In genomic region chr6:16950825-16951495, GRCh38 we compare ENCODE assay signal across 17 cellular contexts.
DNase-seq lines count a peak whose midpoint lies in the region; ATAC-seq and TF ChIP-seq lines count a peak whose summit lies in the region.
"Had no signal": no experiment of that assay in that cellular context is flagged by ENCODE, and none has a peak within 500 bp of the region (broad histone marks: within the 10 kb centered on the region; RNA-seq: fewer than 3 reads in every experiment).

No MANE protein-coding gene starts in this region.

- POLR2A ChIA-PET in activated CD8-positive, alpha-beta T cell treated with anti-CD3 and anti-CD28 coated beads for 36 hours (lab: Charles Lee), result interaction anchor here (1.0 kb wide), 1 partner anchor 115 kb away, joined by 3 read pairs; no protein-coding TSS in a partner anchor
- POLR2A ChIA-PET in activated CD8-positive, alpha-beta T cell treated with anti-CD3 and anti-CD28 coated beads, Interleukin-2, amount 10 ng/mL, durations not matched to agents 7 days and 5 days (lab: Charles Lee), result no interaction called here

- peaks cover 2% of the 10 kb centered on the region for H3K36me3 Mint-ChIP-seq in activated CD8-positive, alpha-beta T cell treated with anti-CD3 and anti-CD28 coated beads for 36 hours (ENCODE audit: low read depth)
- H3K36me3 Mint-ChIP-seq in activated CD8-positive, alpha-beta T cell treated with anti-CD3 and anti-CD28 coated beads, Interleukin-2, amount 10 ng/mL, durations not matched to agents 7 days and 5 days (ENCODE audit: low read depth), result no peaks in the 10 kb centered on the region
- H3K36me3 Mint-ChIP-seq in activated naive CD8-positive, alpha-beta T cell treated with anti-CD3 and anti-CD28 coated beads, Interleukin-2, amount 50 U/mL, for 24 hours (ENCODE audit: low read depth), result peaks cover 4% of the 10 kb centered on the region

- no peak overlapping the region for H3K27ac Mint-ChIP-seq in activated CD8-positive, alpha-beta T cell treated with anti-CD3 and anti-CD28 coated beads for 36 hours
- no peak overlapping the region for H3K27ac Mint-ChIP-seq in activated CD8-positive, alpha-beta T cell treated with anti-CD3 and anti-CD28 coated beads, Interleukin-2, amount 10 ng/mL, durations not matched to agents 7 days and 5 days
- peak overlapping the region; percentile 68 for H3K27ac Mint-ChIP-seq in activated naive CD8-positive, alpha-beta T cell treated with anti-CD3 and anti-CD28 coated beads, Interleukin-2, amount 50 U/mL, for 24 hours

- CTCF ChIA-PET in activated CD8-positive, alpha-beta T cell treated with anti-CD3 and anti-CD28 coated beads for 36 hours (lab: Charles Lee), result interaction anchor here (0.9 to 2.5 kb wide), 4 partner anchors 12 to 619 kb away, joined by 3 to 9 read pairs (median 4); no protein-coding TSS in a partner anchor
- CTCF ChIA-PET in activated CD8-positive, alpha-beta T cell treated with anti-CD3 and anti-CD28 coated beads, Interleukin-2, amount 10 ng/mL, durations not matched to agents 7 days and 5 days (lab: Charles Lee), result interaction anchor here (1.2 to 3.2 kb wide), 4 partner anchors 10 to 187 kb away, joined by 3 to 22 read pairs (median 6); no protein-coding TSS in a partner anchor

- H3K4me3 Mint-ChIP-seq in activated CD8-positive, alpha-beta T cell treated with anti-CD3 and anti-CD28 coated beads for 36 hours, result no peak overlapping the region
- H3K4me3 Mint-ChIP-seq in activated CD8-positive, alpha-beta T cell treated with anti-CD3 and anti-CD28 coated beads, Interleukin-2, amount 10 ng/mL, durations not matched to agents 7 days and 5 days, result no peak overlapping the region
- peak overlapping the region; percentile 58 for H3K4me3 Mint-ChIP-seq in activated naive CD8-positive, alpha-beta T cell treated with anti-CD3 and anti-CD28 coated beads, Interleukin-2, amount 50 U/mL, for 24 hours

- intact Hi-C loops in activated CD8-positive, alpha-beta T cell treated with anti-CD3 and anti-CD28 coated beads for 36 hours (cut with micrococcal nuclease), result loop anchor here (5.0 to 10.0 kb wide), 4 partner anchors 116 to 626 kb away; no protein-coding TSS in a partner anchor

- H3K4me1 Mint-ChIP-seq in activated CD8-positive, alpha-beta T cell treated with anti-CD3 and anti-CD28 coated beads for 36 hours (ENCODE audit: low read depth), result peaks cover 50% of the 10 kb centered on the region
- H3K4me1 Mint-ChIP-seq in activated CD8-positive, alpha-beta T cell treated with anti-CD3 and anti-CD28 coated beads, Interleukin-2, amount 10 ng/mL, durations not matched to agents 7 days and 5 days (ENCODE audit: low read depth), result peaks cover 5% of the 10 kb centered on the region
- peaks cover 67% of the 10 kb centered on the region for H3K4me1 Mint-ChIP-seq in activated naive CD8-positive, alpha-beta T cell treated with anti-CD3 and anti-CD28 coated beads, Interleukin-2, amount 50 U/mL, for 24 hours

- DNase-seq in activated CD8-positive, alpha-beta T cell treated with anti-CD3 and anti-CD28 coated beads for 36 hours, result peak; percentile 25
- DNase-seq in activated CD8-positive, alpha-beta T cell treated with anti-CD3 and anti-CD28 coated beads, Interleukin-2, amount 10 ng/mL, durations not matched to agents 7 days and 5 days, result no peak
- DNase-seq in NCI-H226 (peak; percentile 10), COLO829 (ENCODE audit: low spot score) (no peak), CD1c-positive myeloid dendritic cell (ENCODE audit: extremely low spot score) (no peak)
- DNase-seq in activated naive CD8-positive, alpha-beta T cell treated with anti-CD3 and anti-CD28 coated beads, Interleukin-2, amount 50 U/mL, for 24 hours, result no peak
- DNase-seq in stimulated activated naive CD8-positive, alpha-beta T cell treated with anti-CD3 and anti-CD28 coated beads, Interleukin-15, Interleukin-2, amounts not matched to agents 100 U/mL and 50 U/mL, for 24 hours, result no peak
- DNase-seq: DMS 273 treated with DMSO at 0.1 percent for 48 hours, GM23248, HCEC 1CT, NCI-H1436, NCI-H2029, NCI-H2171, NCI-H510A, NCI-H82, PC-3 had no signal

- ATAC-seq in activated CD8-positive, alpha-beta T cell treated with anti-CD3 and anti-CD28 coated beads for 36 hours, result peak; percentile 71
- ATAC-seq in activated CD8-positive, alpha-beta T cell treated with anti-CD3 and anti-CD28 coated beads, Interleukin-2, amount 10 ng/mL, durations not matched to agents 7 days and 5 days, result no peak
- ATAC-seq in activated naive CD8-positive, alpha-beta T cell treated with anti-CD3 and anti-CD28 coated beads, Interleukin-2, amount 50 U/mL, for 24 hours, result peak; percentile 73
- ATAC-seq in stimulated activated naive CD8-positive, alpha-beta T cell treated with anti-CD3 and anti-CD28 coated beads, Interleukin-15, Interleukin-2, amounts not matched to agents 100 U/mL and 50 U/mL, for 24 hours, result peak; percentile 74
- ATAC-seq: A549, PC-3 had no signal

- TF ChIP-seq CTCF in activated CD8-positive, alpha-beta T cell treated with anti-CD3 and anti-CD28 coated beads for 36 hours (IDR thresholded peaks at IDR 0.05), result no peak

- no peaks in the 10 kb centered on the region for H3K9me3 Mint-ChIP-seq in activated CD8-positive, alpha-beta T cell treated with anti-CD3 and anti-CD28 coated beads for 36 hours
- no peaks in the 10 kb centered on the region for H3K9me3 Mint-ChIP-seq in activated CD8-positive, alpha-beta T cell treated with anti-CD3 and anti-CD28 coated beads, Interleukin-2, amount 10 ng/mL, durations not matched to agents 7 days and 5 days (ENCODE audit: insufficient read depth)
- H3K9me3 Mint-ChIP-seq in activated naive CD8-positive, alpha-beta T cell treated with anti-CD3 and anti-CD28 coated beads, Interleukin-2, amount 50 U/mL, for 24 hours, result peaks cover 6% of the 10 kb centered on the region

- peaks cover 34% of the 10 kb centered on the region for H3K27me3 Mint-ChIP-seq in activated CD8-positive, alpha-beta T cell treated with anti-CD3 and anti-CD28 coated beads for 36 hours
- peaks cover 8% of the 10 kb centered on the region for H3K27me3 Mint-ChIP-seq in activated CD8-positive, alpha-beta T cell treated with anti-CD3 and anti-CD28 coated beads, Interleukin-2, amount 10 ng/mL, durations not matched to agents 7 days and 5 days (ENCODE audit: low read depth)
- peaks cover 40% of the 10 kb centered on the region for H3K27me3 Mint-ChIP-seq in activated naive CD8-positive, alpha-beta T cell treated with anti-CD3 and anti-CD28 coated beads, Interleukin-2, amount 50 U/mL, for 24 hours

Comparison
In these comparisons a context has a peak if more than half of its experiments do, and no peak if none do; other contexts are left out.
1. DNase-seq: peak in activated CD8-positive, alpha-beta T cell treated with anti-CD3 and anti-CD28 coated beads for 36 hours (single experiment) and NCI-H226 (single experiment); none in activated CD8-positive, alpha-beta T cell treated with anti-CD3 and anti-CD28 coated beads, Interleukin-2, amount 10 ng/mL, durations not matched to agents 7 days and 5 days (single experiment), activated naive CD8-positive, alpha-beta T cell treated with anti-CD3 and anti-CD28 coated beads, Interleukin-2, amount 50 U/mL, for 24 hours (single experiment), stimulated activated naive CD8-positive, alpha-beta T cell treated with anti-CD3 and anti-CD28 coated beads, Interleukin-15, Interleukin-2, amounts not matched to agents 100 U/mL and 50 U/mL, for 24 hours (single experiment), COLO829 (single experiment) and CD1c-positive myeloid dendritic cell (single experiment).